In genomic region chr1:45010855-45011811, GRCh38 we compare ENCODE assay signal across 8 cellular contexts. TPM values are rescaled to one million over a fixed set of nuclear protein-coding genes. Genes with fewer than 3 reads are reported as not detected.
DNase-seq lines count a peak whose midpoint lies in the region; ATAC-seq and TF ChIP-seq lines count a peak whose summit lies in the region.

Gene HECTD3, minus strand, starts transcription at chr1:45011324. Its CDS starts 67 bp downstream, at chr1:45011257.

- H3K56ac ChIP-seq in IMR-90 (ENCODE audit: extremely low read depth, insufficient read depth, low read length) = peak within 1 kb of the TSS; percentile 74

- H3K9me3 ChIP-seq in IMR-90 (ENCODE audit: control insufficient read depth, insufficient read depth, low read length) (no peaks in the 10 kb centered on the region), PC-3 (ENCODE audit: low read length) (no peaks in the 10 kb centered on the region), esophagus (ENCODE audit: control insufficient read depth in 2 of 2, insufficient read depth in 1 of 2, low read depth in 1 of 2, low read length in 1 of 2) (no peaks in the 10 kb centered on the region), mucosa of stomach (ENCODE audit: control insufficient read depth, low read length) (no peaks in the 10 kb centered on the region)

- H4K5ac ChIP-seq in IMR-90 (ENCODE audit: low read depth, low read length) = peak within 1 kb of the TSS; percentile 91

- peak within 1 kb of the TSS; percentile 89 for H3K4me2 ChIP-seq in IMR-90 (ENCODE audit: low read depth, low read length)
- peak within 1 kb of the TSS; percentile 98 for H3K4me2 ChIP-seq in PC-3 (ENCODE audit: low read length)

- dilution Hi-C loops in IMR-90 (cut with HindIII; ENCODE audit: low sequenced_read_pairs, unreplicated experiment) = no loop called here

- POLR2A ChIA-PET in IMR-90 (lab: Charles Lee; ENCODE audit: unreplicated experiment) (interaction anchor here (0.8 to 1.9 kb wide), 4 partner anchors 192 to 350 kb away, joined by 3 to 8 read pairs (median 6); partner anchors contain the start of gene RPS8), PC-3 (lab: Charles Lee; ENCODE audit: unreplicated experiment) (interaction anchor here (0.6 to 1.7 kb wide), 6 partner anchors 22 to 292 kb away, joined by 3 to 52 read pairs (median 10); no protein-coding TSS in a partner anchor)

- 0% methylated on average over 46 of the region's 62 CpGs; no CpG with 5 or more reads in 1 of the 2 experiments for WGBS in IMR-90 (ENCODE audit: extremely low coverage in 2 of 2, insufficient read length in 1 of 2), 2 experiments
- WGBS in esophagus, 2 donors = 0 to 1% methylated on average over 38 to 62 of the region's 62 CpGs

- H3K9me2 ChIP-seq in PC-3 (replicated peaks; ENCODE audit: low read length) = no peaks in the 10 kb centered on the region

- peak within 1 kb of the TSS; percentile 66 for H3K18ac ChIP-seq in IMR-90 (ENCODE audit: low read depth, low read length)

- H3K4me3 ChIP-seq in IMR-90 (ENCODE audit: insufficient read depth, low read depth, low read length) (peak within 1 kb of the TSS; percentile 82), PC-3 (ENCODE audit: low read length) (peak within 1 kb of the TSS; percentile 93), esophagus (ENCODE audit: low read depth in 1 of 2, low read length in 2 of 2) (peak within 1 kb of the TSS; percentile 92 to 95), mucosa of stomach (ENCODE audit: low read length) (peak within 1 kb of the TSS; percentile 70)

- H3K4me3 Mint-ChIP-seq in activated T-cell treated with anti-CD3 and anti-CD28 coated beads, Interleukin-2, amount 50 U/mL, for 24 hours = peak within 1 kb of the TSS; percentile 91

- peak within 1 kb of the TSS; percentile 53 for H3K27ac ChIP-seq in IMR-90 (ENCODE audit: insufficient read depth, low read length)
- peak within 1 kb of the TSS; percentile 37 for H3K27ac ChIP-seq in PC-3 (ENCODE audit: low read length)
- peak within 1 kb of the TSS; percentile 85 to 92 for H3K27ac ChIP-seq in esophagus (ENCODE audit: low read depth in 2 of 2, low read length in 1 of 2)

- H3K14ac ChIP-seq in IMR-90 (replicated peaks; ENCODE audit: low read depth, low read length) = peak within 1 kb of the TSS; percentile 85

- no peaks in the 10 kb centered on the region for H3K9me3 Mint-ChIP-seq in activated T-cell treated with anti-CD3 and anti-CD28 coated beads, Interleukin-2, amount 50 U/mL, for 24 hours

- ATAC-seq in GM21515 (IDR thresholded peaks at IDR 0.05; ENCODE audit: unreplicated experiment) = peak; percentile 66
- ATAC-seq in IMR-90 (ENCODE audit: low read depth) = peak; percentile 78
- peak; percentile 76 for ATAC-seq in PC-3

- H3K36me3 ChIP-seq in IMR-90 (ENCODE audit: control insufficient read depth, insufficient read depth, low read length) (peaks cover 41% of the 10 kb centered on the region), PC-3 (ENCODE audit: low read depth, low read length) (peaks cover 14% of the 10 kb centered on the region), esophagus (ENCODE audit: control insufficient read depth in 2 of 2, insufficient read depth in 2 of 2, low read length in 1 of 2) (peaks cover 3 to 37% of the 10 kb centered on the region in 2 donors), mucosa of stomach (ENCODE audit: control insufficient read depth, insufficient read depth, low read length) (peaks cover 34% of the 10 kb centered on the region)

- H2AK9ac ChIP-seq in IMR-90 (replicated peaks; ENCODE audit: low read depth, low read length, poor library complexity) = peak within 1 kb of the TSS; percentile 91

- H3K4me1 ChIP-seq in IMR-90 (ENCODE audit: control insufficient read depth, insufficient read depth, low read length) (peaks cover 12% of the 10 kb centered on the region), PC-3 (ENCODE audit: insufficient read depth, low read length) (peaks cover 22% of the 10 kb centered on the region), esophagus (ENCODE audit: control insufficient read depth in 2 of 2, insufficient read depth in 2 of 2, low read length in 1 of 2) (peaks cover 0 to 17% of the 10 kb centered on the region in 2 donors), mucosa of stomach (ENCODE audit: control insufficient read depth, insufficient read depth, low read length) (peaks cover 31% of the 10 kb centered on the region)

- H3K23ac ChIP-seq in IMR-90 (ENCODE audit: low read depth, low read length) = peak within 1 kb of the TSS; percentile 75

- peaks cover 9% of the 10 kb centered on the region; the same call in 1 of the 2 replicates for H4K20me1 ChIP-seq in IMR-90 (ENCODE audit: insufficient read depth, low read length)
- no peaks in the 10 kb centered on the region for H4K20me1 ChIP-seq in PC-3 (ENCODE audit: low read length)

- peaks cover 76% of the 10 kb centered on the region for H3K36me3 Mint-ChIP-seq in activated T-cell treated with anti-CD3 and anti-CD28 coated beads, Interleukin-2, amount 50 U/mL, for 24 hours (ENCODE audit: low read depth)

- TF ChIP-seq POLR2A in IMR-90 (IDR thresholded peaks at IDR 0.05; ENCODE audit: low read depth, low read length) = no peak

- H3K79me1 ChIP-seq in IMR-90 (ENCODE audit: low read depth in 1 of 2, low read length in 2 of 2) = peaks cover 25 to 63% of the 10 kb centered on the region in 2 experiments

- no peaks in the 10 kb centered on the region for H3F3A ChIP-seq in PC-3 (ENCODE audit: low read length, unreplicated experiment)

- H3K27ac Mint-ChIP-seq in activated T-cell treated with anti-CD3 and anti-CD28 coated beads, Interleukin-2, amount 50 U/mL, for 24 hours = peak within 1 kb of the TSS; percentile 93

- H4K91ac ChIP-seq in IMR-90 (ENCODE audit: insufficient read depth, low read depth, low read length) = peak within 1 kb of the TSS; percentile 59

- TF ChIP-seq RAD21 in IMR-90 (IDR thresholded peaks at IDR 0.05; ENCODE audit: low read length) = no peak

- H2BK5ac ChIP-seq in IMR-90 (ENCODE audit: low read depth, low read length, poor library complexity, severe bottlenecking) = peak within 1 kb of the TSS; percentile 77

- no peak for TF ChIP-seq CTCF in IMR-90 (conservative IDR thresholded peaks at IDR 0.05; ENCODE audit: low read depth, low read length)
- TF ChIP-seq CTCF in PC-3 (conservative IDR thresholded peaks at IDR 0.05; ENCODE audit: low read depth, low read length) = no peak

- H2BK120ac ChIP-seq in IMR-90 (ENCODE audit: low read depth, low read length) = peak within 1 kb of the TSS; percentile 84

- peak within 1 kb of the TSS; percentile 74 for H3K9ac ChIP-seq in IMR-90 (ENCODE audit: low read depth, low read length)
- peak within 1 kb of the TSS; percentile 73 for H3K9ac ChIP-seq in PC-3 (ENCODE audit: low read length)
- H3K9ac ChIP-seq in mucosa of stomach (ENCODE audit: low read length) = peak within 1 kb of the TSS; percentile 78

- H4K8ac ChIP-seq in IMR-90 (ENCODE audit: low read depth in 2 of 2, low read length in 2 of 2) = peak within 1 kb of the TSS; percentile 93 to 99

- H2BK15ac ChIP-seq in IMR-90 (ENCODE audit: low read depth, low read length) = peak within 1 kb of the TSS; percentile 89; the same call in 2 of the 3 replicates

- peak within 1 kb of the TSS; percentile 74 for H2AK5ac ChIP-seq in IMR-90 (ENCODE audit: low read depth, low read length)

- no peaks in the 10 kb centered on the region for H3K27me3 ChIP-seq in IMR-90 (ENCODE audit: control insufficient read depth, insufficient read depth, low read length)
- H3K27me3 ChIP-seq in PC-3 (ENCODE audit: low read length) = no peaks in the 10 kb centered on the region
- no peaks in the 10 kb centered on the region for H3K27me3 ChIP-seq in esophagus (ENCODE audit: control insufficient read depth in 1 of 2, insufficient read depth in 2 of 2, low read length in 2 of 2)
- no peaks in the 10 kb centered on the region for H3K27me3 ChIP-seq in mucosa of stomach (ENCODE audit: control insufficient read depth, insufficient read depth, low read length)

- in situ Hi-C loops in IMR-90 (cut with MboI; ENCODE audit: low sequenced_read_pairs) = loop anchor here (5.0 kb wide), 3 partner anchors 291 to 556 kb away; partner anchors contain the start of gene TESK2

- H3K9me1 ChIP-seq in IMR-90 (ENCODE audit: insufficient read depth, low read length) = peaks cover 13% of the 10 kb centered on the region

- peak; percentile 75 for DNase-seq in DMS 273 treated with DMSO at 0.1 percent for 48 hours (lab: John Stamatoyannopoulos, UW)
- peak; percentile 71 for DNase-seq in IMR-90
- peak; percentile 78 for DNase-seq in PC-3
- DNase-seq in activated T-cell treated with anti-CD3 and anti-CD28 coated beads, Interleukin-2, amount 50 U/mL, for 24 hours = peak; percentile 83
- peak; percentile 46 to 66 for DNase-seq in stimulated activated CD8-positive, alpha-beta memory T cell treated with anti-CD3 and anti-CD28 coated beads, Interleukin-7, amount 100 ng/mL, for 48 hours (ENCODE audit: extremely low read depth in 1 of 2, low read depth in 1 of 2)

- H3K79me2 ChIP-seq in PC-3 (ENCODE audit: low read length) = peaks cover 27% of the 10 kb centered on the region

- BruUV-seq in IMR-90 (replicated peaks; lab: Mats Ljungman, UMichigan) (TSS peak; percentile 66), PC-3 (replicated peaks; lab: Mats Ljungman, UMichigan) (no TSS peak)

- peak within 1 kb of the TSS; percentile 85 for H2AFZ ChIP-seq in IMR-90 (replicated peaks; ENCODE audit: low read length, poor library complexity)
- H2AFZ ChIP-seq in PC-3 (ENCODE audit: low read length) = peak within 1 kb of the TSS; percentile 96

- peaks cover 51% of the 10 kb centered on the region for H3K4me1 Mint-ChIP-seq in activated T-cell treated with anti-CD3 and anti-CD28 coated beads, Interleukin-2, amount 50 U/mL, for 24 hours (ENCODE audit: low read depth)

- peak within 1 kb of the TSS; percentile 83 for H2BK20ac ChIP-seq in IMR-90 (ENCODE audit: low read depth, low read length)

- intact Hi-C loops in IMR-90 (cut with micrococcal nuclease) (loop anchor here (1.0 to 5.0 kb wide), 5 partner anchors 175 to 561 kb away; partner anchors contain the start of genes MUTYH, RNU5D-1 and TOE1), PC-3 (cut with micrococcal nuclease) (loop anchor here (1.0 to 5.0 kb wide), 4 partner anchors 25 to 400 kb away; partner anchors contain the start of gene EIF2B3)

- CTCF ChIA-PET in IMR-90 (lab: Yijun Ruan, JAX) = interaction anchor here (0.9 to 2.2 kb wide), 4 partner anchors 211 to 292 kb away, joined by 3 to 7 read pairs (median 6); partner anchors contain the start of gene PLK3
- CTCF ChIA-PET in PC-3 (lab: Charles Lee) = interaction anchor here (0.5 to 3.2 kb wide), 5 partner anchors 41 to 299 kb away, joined by 3 to 28 read pairs (median 5); no protein-coding TSS in a partner anchor

- no peaks in the 10 kb centered on the region for H3K27me3 Mint-ChIP-seq in activated T-cell treated with anti-CD3 and anti-CD28 coated beads, Interleukin-2, amount 50 U/mL, for 24 hours

- H3K4ac ChIP-seq in IMR-90 (ENCODE audit: low read depth, low read length) = peak within 1 kb of the TSS; percentile 83

TF ChIP-seq in IMR-90, 13 proteins besides CTCF, POLR2A, EP300 and RAD21 (continues in another document):
- peak; percentile 22; the same call in 1 of the 2 replicates for TF ChIP-seq MAFK (IDR thresholded peaks at IDR 0.05; ENCODE audit: low read depth, low read length)
- no peak for TF ChIP-seq MAZ (IDR thresholded peaks at IDR 0.05; ENCODE audit: borderline replicate concordance, low read depth, low read length)

RNA-seq across cellular contexts. Expression of gene HECTD3, which starts in this region (rescaled TPM):
- total RNA-seq in IMR-90 (2012; rRNA removed) (12.2 and 14.4 TPM in 2 replicates), PC-3 (2014; rRNA removed) (25.3 and 32.8 TPM in 2 replicates)
- polyA plus RNA-seq in IMR-90 (2012; rRNA removed) (39.5 and 44.1 TPM in 2 replicates), esophagus (10 to 100 TPM; 25.1 to 38.6 TPM)
- 22.3 and 28.3 TPM in 2 replicates for polyA plus RNA-seq in IMR-90 (2012; cell fraction: cytosol; rRNA removed)
- 142 and 150 TPM in 2 replicates for polyA plus RNA-seq in IMR-90 (2012; cell fraction: nucleus; rRNA removed; ENCODE audit: low replicate concordance)

Comparison
In these comparisons a context has a peak if more than half of its experiments do, and no peak if none do; other contexts are left out.
1. Peak in every context shown above with its lines: DNase-seq, ATAC-seq, H3K4me3 ChIP-seq and H3K27ac ChIP-seq.
2. H3K27ac ChIP-seq: peak in every context shown above with its lines; median percentile 88 in esophagus; 53 in IMR-90; 37 in PC-3.